17 cellular contexts compared by ENCODE assay signal in the genomic region with DNA sequence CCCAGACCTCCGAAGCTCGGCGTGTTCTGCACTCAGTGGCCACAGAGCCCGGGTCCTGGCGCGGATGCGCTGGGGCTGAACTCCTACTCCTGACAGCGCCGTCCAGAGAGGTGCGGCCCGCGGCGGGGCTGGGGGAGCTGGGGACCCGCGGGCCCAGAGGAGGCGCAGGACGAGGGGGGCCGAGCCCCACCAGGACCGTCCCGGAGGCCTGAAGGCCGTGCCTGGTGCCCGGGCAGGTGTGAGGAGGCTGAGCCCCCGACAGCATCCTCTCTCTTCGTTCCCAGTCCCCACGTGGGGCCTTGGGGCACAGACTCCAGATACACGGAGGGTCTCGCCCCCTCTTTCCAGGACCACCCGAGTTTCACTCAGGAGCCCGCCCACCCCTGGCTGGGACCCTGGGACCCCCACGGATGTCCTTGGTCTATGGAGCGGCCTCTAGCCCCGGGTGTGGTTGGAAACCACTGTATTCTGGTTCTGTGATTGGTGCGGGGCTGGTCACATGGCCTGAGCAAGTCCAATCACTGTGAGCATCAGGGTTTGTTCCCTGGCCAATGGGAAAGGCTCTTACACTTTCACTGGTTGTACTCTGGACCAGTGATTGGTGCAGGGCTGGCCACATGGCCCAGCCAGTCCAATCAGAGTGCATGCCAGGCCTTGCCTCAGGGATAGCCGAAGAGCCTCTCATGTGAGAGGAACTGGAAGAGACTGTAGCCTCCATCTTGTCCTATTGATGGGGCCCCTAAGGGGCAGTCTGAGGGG.
"Had no signal": no experiment of that assay in that cellular context is flagged by ENCODE, and none has a peak within 500 bp of the region (broad histone marks: within the 10 kb centered on the region; RNA-seq: fewer than 3 reads in every experiment).

No MANE protein-coding gene starts in this region.

- H3K36me3 ChIP-seq: brain microvascular endothelial cell, left ventricle myocardium inferior, prostate gland, stomach had no signal

- H3K27ac Mint-ChIP-seq: activated B cell treated with CpG ODN at 0.5 μM for 24 hours; activated CD4-positive, alpha-beta T cell treated with anti-CD3 and anti-CD28 coated beads, Interleukin-2, amount 10 ng/mL, durations not matched to agents 7 days and 5 days; activated CD8-positive, alpha-beta T cell treated with anti-CD3 and anti-CD28 coated beads, Interleukin-2, amount 10 ng/mL, durations not matched to agents 7 days and 5 days; memory B cell; naive thymus-derived CD8-positive, alpha-beta T cell; T-cell; type B pancreatic cell had no signal

- H3K9me3 Mint-ChIP-seq: activated B cell treated with CpG ODN at 0.5 μM for 24 hours; activated CD4-positive, alpha-beta T cell treated with anti-CD3 and anti-CD28 coated beads, Interleukin-2, amount 10 ng/mL, durations not matched to agents 7 days and 5 days; memory B cell; naive thymus-derived CD8-positive, alpha-beta T cell; T-cell; type B pancreatic cell had no signal

- H3K27ac ChIP-seq: brain microvascular endothelial cell, coronary artery, left ventricle myocardium inferior, prostate gland, stomach had no signal

- H3K27me3 Mint-ChIP-seq: activated B cell treated with CpG ODN at 0.5 μM for 24 hours; activated CD4-positive, alpha-beta T cell treated with anti-CD3 and anti-CD28 coated beads, Interleukin-2, amount 10 ng/mL, durations not matched to agents 7 days and 5 days had no signal

- H3K4me1 Mint-ChIP-seq: activated B cell treated with CpG ODN at 0.5 μM for 24 hours; activated CD4-positive, alpha-beta T cell treated with anti-CD3 and anti-CD28 coated beads, Interleukin-2, amount 10 ng/mL, durations not matched to agents 7 days and 5 days; memory B cell; T-cell had no signal

- H3K4me3 ChIP-seq: coronary artery, left ventricle myocardium inferior, prostate gland, stomach had no signal

- H3K36me3 Mint-ChIP-seq: memory B cell; naive thymus-derived CD8-positive, alpha-beta T cell; T-cell; type B pancreatic cell had no signal

- DNase-seq: activated B cell treated with CpG ODN at 0.5 μM for 24 hours; activated CD4-positive, alpha-beta T cell treated with anti-CD3 and anti-CD28 coated beads, Interleukin-2, amount 10 ng/mL, durations not matched to agents 7 days and 5 days; activated CD8-positive, alpha-beta T cell treated with anti-CD3 and anti-CD28 coated beads, Interleukin-2, amount 10 ng/mL, durations not matched to agents 7 days and 5 days; activated naive CD4-positive, alpha-beta T cell treated with anti-CD3 and anti-CD28 coated beads, Interleukin-2, amount 50 U/mL, for 16 hours; aorta; brain microvascular endothelial cell; central memory CD4-positive, alpha-beta T cell; kidney; left ventricle myocardium inferior; naive thymus-derived CD8-positive, alpha-beta T cell; right cardiac atrium; stomach; T-cell had no signal

- H3K27me3 ChIP-seq: brain microvascular endothelial cell had no signal

- H3K4me1 ChIP-seq: left ventricle myocardium inferior, prostate gland, stomach had no signal

- ATAC-seq: activated CD8-positive, alpha-beta T cell treated with anti-CD3 and anti-CD28 coated beads, Interleukin-2, amount 10 ng/mL, durations not matched to agents 7 days and 5 days; naive thymus-derived CD8-positive, alpha-beta T cell; T-cell had no signal

- H3K4me3 Mint-ChIP-seq: activated B cell treated with CpG ODN at 0.5 μM for 24 hours; activated CD4-positive, alpha-beta T cell treated with anti-CD3 and anti-CD28 coated beads, Interleukin-2, amount 10 ng/mL, durations not matched to agents 7 days and 5 days; activated CD8-positive, alpha-beta T cell treated with anti-CD3 and anti-CD28 coated beads, Interleukin-2, amount 10 ng/mL, durations not matched to agents 7 days and 5 days; memory B cell; naive thymus-derived CD8-positive, alpha-beta T cell; T-cell; type B pancreatic cell had no signal

- H3K9me3 ChIP-seq: left ventricle myocardium inferior, prostate gland, stomach had no signal
